9 cellular contexts compared by ENCODE assay signal in the genomic region with DNA sequence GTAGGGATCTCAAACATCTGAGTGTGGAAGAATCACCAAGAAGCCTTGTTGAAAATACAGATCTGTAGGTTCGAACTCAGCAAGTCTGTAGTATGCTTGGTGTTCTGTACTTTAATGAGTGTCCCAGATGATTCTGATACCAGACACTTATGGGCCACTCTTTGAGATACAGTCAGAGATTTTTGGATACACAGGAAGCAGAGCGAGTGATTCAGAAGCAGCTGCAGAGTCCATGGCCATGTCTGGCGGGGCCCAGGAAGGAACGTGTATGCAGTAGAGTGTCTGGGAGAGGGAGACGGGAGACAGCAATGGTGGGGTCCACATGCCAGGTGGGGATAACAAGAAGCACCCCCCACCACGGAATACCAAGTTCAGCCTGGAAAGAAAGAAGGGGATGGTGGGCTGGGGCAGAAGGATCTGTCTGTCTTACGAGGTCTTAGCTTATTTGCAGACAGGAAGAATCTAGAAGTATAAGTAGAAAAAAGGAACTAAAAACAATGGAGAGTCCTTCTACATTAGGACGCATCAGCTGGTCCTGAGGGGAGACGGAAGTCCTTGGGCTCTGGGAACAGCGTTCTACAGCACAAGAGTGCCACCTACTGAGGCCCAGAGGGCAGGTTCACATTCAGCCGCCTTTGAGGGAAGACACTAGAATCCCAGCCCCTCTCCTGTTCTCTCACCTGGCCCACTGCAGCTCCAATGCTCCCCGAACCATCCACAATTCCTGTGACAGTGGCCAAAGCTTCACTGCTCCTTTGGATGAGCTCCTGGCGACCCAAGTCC. TPM values are rescaled to one million over a fixed set of nuclear protein-coding genes. Genes with fewer than 3 reads are reported as not detected.
DNase-seq lines count a peak whose midpoint lies in the region; ATAC-seq and TF ChIP-seq lines count a peak whose summit lies in the region.
"Had no signal": no experiment of that assay in that cellular context is flagged by ENCODE, and none has a peak within 500 bp of the region (broad histone marks: within the 10 kb centered on the region; RNA-seq: fewer than 3 reads in every experiment).

No MANE protein-coding gene starts in this region.

- H3K4me1 ChIP-seq in hepatocyte (ENCODE audit: insufficient read depth) (no peaks in the 10 kb centered on the region), testis (no peaks in the 10 kb centered on the region)

- no peak overlapping the region for H3K4me3 ChIP-seq in LNCaP clone FGC (ENCODE audit: low read depth, low read length)
- H3K4me3 ChIP-seq in WERI-Rb-1 (ENCODE audit: low read depth, low read length) = no peak overlapping the region
- no peak overlapping the region for H3K4me3 ChIP-seq in hepatocyte
- no peak overlapping the region for H3K4me3 ChIP-seq in testis

- no peaks in the 10 kb centered on the region for H3K9me3 Mint-ChIP-seq in activated naive CD4-positive, alpha-beta T cell treated with anti-CD3 and anti-CD28 coated beads, Interleukin-2, amount 50 U/mL, for 72 hours
- H3K9me3 Mint-ChIP-seq: T-cell had no signal

- ATAC-seq in GM18520 (IDR thresholded peaks at IDR 0.05; ENCODE audit: unreplicated experiment) = no peak
- ATAC-seq in activated CD4-positive, CD25-positive, alpha-beta regulatory T cell treated with anti-CD3 and anti-CD28 coated beads, Interleukin-2, amount 50 U/mL, for 24 hours = no peak
- ATAC-seq in activated naive CD4-positive, alpha-beta T cell treated with anti-CD3 and anti-CD28 coated beads, Interleukin-2, amount 50 U/mL, for 72 hours = no peak
- ATAC-seq: T-cell had no signal

- H3K36me3 Mint-ChIP-seq in activated naive CD4-positive, alpha-beta T cell treated with anti-CD3 and anti-CD28 coated beads, Interleukin-2, amount 50 U/mL, for 72 hours = peaks cover 7 to 21% of the 10 kb centered on the region in 2 donors

- TF ChIP-seq CTCF in LNCaP clone FGC (IDR thresholded peaks at IDR 0.05; ENCODE audit: control insufficient read depth, extremely low read depth, insufficient read depth) = peak; percentile 51
- peak; percentile 93 for TF ChIP-seq CTCF in WERI-Rb-1 (IDR thresholded peaks at IDR 0.05; ENCODE audit: low read depth, low read length)
- peak; percentile 35 for TF ChIP-seq CTCF in hepatocyte (IDR thresholded peaks at IDR 0.05; ENCODE audit: poor library complexity)
- peak in 1 of 3 experiments; percentile 29 for TF ChIP-seq CTCF in testis (IDR thresholded peaks at IDR 0.05)

- H3K36me3 ChIP-seq in WERI-Rb-1 = peaks cover 34% of the 10 kb centered on the region
- no peaks in the 10 kb centered on the region for H3K36me3 ChIP-seq in hepatocyte (replicated peaks; ENCODE audit: insufficient read depth, low read depth)
- H3K36me3 ChIP-seq in testis (ENCODE audit: low read depth, missing control alignments) = no peaks in the 10 kb centered on the region

- peak; percentile 21 for DNase-seq in ELR (ENCODE audit: low read depth)
- no peak for DNase-seq in LNCaP clone FGC (ENCODE audit: low read depth)
- peak; percentile 61 for DNase-seq in WERI-Rb-1
- peak; percentile 30 for DNase-seq in hepatocyte (ENCODE audit: low spot score)
- peak; percentile 50 for DNase-seq in testis
- no peak for DNase-seq in activated naive CD4-positive, alpha-beta T cell treated with anti-CD3 and anti-CD28 coated beads, Interleukin-2, amount 50 U/mL, for 72 hours (ENCODE audit: low spot score in 2 of 2)

- H3K27ac ChIP-seq in WERI-Rb-1 (no peak overlapping the region), hepatocyte (no peak overlapping the region), testis (no peak overlapping the region)

- no peaks in the 10 kb centered on the region for H4K20me1 ChIP-seq in hepatocyte (ENCODE audit: insufficient read depth, poor library complexity, severe bottlenecking)

- WGBS in hepatocyte (ENCODE audit: low lambda C conversion rate, missing lambda C conversion rate) = 75% methylated on average over 13 of the region's 13 CpGs
- 71 to 72% methylated on average over 13 of the region's 13 CpGs for WGBS in testis, 2 donors

- H3K9me2 ChIP-seq in hepatocyte (replicated peaks; ENCODE audit: insufficient read depth) = no peaks in the 10 kb centered on the region

- H3K27me3 ChIP-seq in WERI-Rb-1 (ENCODE audit: insufficient read depth, low read depth, severe bottlenecking) = no peaks in the 10 kb centered on the region
- H3K27me3 ChIP-seq in hepatocyte = no peaks in the 10 kb centered on the region
- H3K27me3 ChIP-seq in testis = no peaks in the 10 kb centered on the region

- no peak overlapping the region for H2AFZ ChIP-seq in hepatocyte

- H3K79me2 ChIP-seq in hepatocyte = no peaks in the 10 kb centered on the region

- H3K9me3 ChIP-seq in WERI-Rb-1 (ENCODE audit: severe bottlenecking) (no peaks in the 10 kb centered on the region), hepatocyte (ENCODE audit: low read depth) (no peaks in the 10 kb centered on the region), testis (no peaks in the 10 kb centered on the region)

- TF ChIP-seq POLR2A in testis (IDR thresholded peaks at IDR 0.05) = no peak

- intact Hi-C loops in testis (cut with DNase I; ENCODE audit: low total_unique reads) = no loop called here

- no peak overlapping the region for H3K27ac Mint-ChIP-seq in activated naive CD4-positive, alpha-beta T cell treated with anti-CD3 and anti-CD28 coated beads, Interleukin-2, amount 50 U/mL, for 72 hours
- H3K27ac Mint-ChIP-seq: T-cell had no signal

- H3K4me2 ChIP-seq in hepatocyte = no peak overlapping the region

RNA-seq across cellular contexts. Expression of a gene that starts 55.4 kb away (rescaled TPM):
- total RNA-seq in hepatocyte (40.4 and 64.5 TPM in 2 replicates), testis (10 to 100 TPM; 44.7 to 67.3 TPM)
- polyA plus RNA-seq in hepatocyte (39.5 and 44.9 TPM in 2 replicates), testis (ENCODE audit: insufficient read depth, low read depth, low replicate concordance) (23.8 TPM)
- 10 to 100 TPM; 55.6 to 57.8 TPM for total RNA-seq in activated naive CD4-positive, alpha-beta T cell treated with anti-CD3 and anti-CD28 coated beads, Interleukin-2, amount 50 U/mL, for 72 hours

Comparison
In these comparisons a context has a peak if more than half of its experiments do, and no peak if none do; other contexts are left out.
1. DNase-seq: peak in ELR (single experiment), WERI-Rb-1 (single experiment), hepatocyte (single experiment) and testis (single experiment); none in LNCaP clone FGC (single experiment) and activated naive CD4-positive, alpha-beta T cell treated with anti-CD3 and anti-CD28 coated beads, Interleukin-2, amount 50 U/mL, for 72 hours (0 of 2).